1 cellular context compared by ENCODE assay signal in genomic region chr5:132010645-132011560, GRCh38.
TF ChIP-seq lines count a peak whose summit lies in the region.

No MANE protein-coding gene starts in this region.

TF ChIP-seq in GM12878, 131 proteins besides CTCF, POLR2A, EP300 and RAD21:
- TF ChIP-seq, protein P1, sequence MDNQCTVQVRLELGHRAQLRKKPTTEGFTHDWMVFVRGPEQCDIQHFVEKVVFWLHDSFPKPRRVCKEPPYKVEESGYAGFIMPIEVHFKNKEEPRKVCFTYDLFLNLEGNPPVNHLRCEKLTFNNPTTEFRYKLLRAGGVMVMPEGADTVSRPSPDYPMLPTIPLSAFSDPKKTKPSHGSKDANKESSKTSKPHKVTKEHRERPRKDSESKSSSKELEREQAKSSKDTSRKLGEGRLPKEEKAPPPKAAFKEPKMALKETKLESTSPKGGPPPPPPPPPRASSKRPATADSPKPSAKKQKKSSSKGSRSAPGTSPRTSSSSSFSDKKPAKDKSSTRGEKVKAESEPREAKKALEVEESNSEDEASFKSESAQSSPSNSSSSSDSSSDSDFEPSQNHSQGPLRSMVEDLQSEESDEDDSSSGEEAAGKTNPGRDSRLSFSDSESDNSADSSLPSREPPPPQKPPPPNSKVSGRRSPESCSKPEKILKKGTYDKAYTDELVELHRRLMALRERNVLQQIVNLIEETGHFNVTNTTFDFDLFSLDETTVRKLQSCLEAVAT (IDR thresholded peaks at IDR 0.05), result no peak
- TF ChIP-seq TBL1XR1 (IDR thresholded peaks at IDR 0.05; ENCODE audit: low read depth, low read length) (no peak), TCF12 (IDR thresholded peaks at IDR 0.05; ENCODE audit: low read depth, low read length) (no peak), SUZ12 (IDR thresholded peaks at IDR 0.05; ENCODE audit: unreplicated experiment) (peak; percentile 60), YBX1 (IDR thresholded peaks at IDR 0.05) (no peak), NFXL1 (IDR thresholded peaks at IDR 0.05; ENCODE audit: borderline replicate concordance) (no peak), EZH2 (IDR thresholded peaks at IDR 0.05; ENCODE audit: borderline replicate concordance, control insufficient read depth, low read depth, low read length) (0 out of 2 replicates have a peak, but pooled peaks have one; percentile 48)
- TF ChIP-seq, protein P2, sequence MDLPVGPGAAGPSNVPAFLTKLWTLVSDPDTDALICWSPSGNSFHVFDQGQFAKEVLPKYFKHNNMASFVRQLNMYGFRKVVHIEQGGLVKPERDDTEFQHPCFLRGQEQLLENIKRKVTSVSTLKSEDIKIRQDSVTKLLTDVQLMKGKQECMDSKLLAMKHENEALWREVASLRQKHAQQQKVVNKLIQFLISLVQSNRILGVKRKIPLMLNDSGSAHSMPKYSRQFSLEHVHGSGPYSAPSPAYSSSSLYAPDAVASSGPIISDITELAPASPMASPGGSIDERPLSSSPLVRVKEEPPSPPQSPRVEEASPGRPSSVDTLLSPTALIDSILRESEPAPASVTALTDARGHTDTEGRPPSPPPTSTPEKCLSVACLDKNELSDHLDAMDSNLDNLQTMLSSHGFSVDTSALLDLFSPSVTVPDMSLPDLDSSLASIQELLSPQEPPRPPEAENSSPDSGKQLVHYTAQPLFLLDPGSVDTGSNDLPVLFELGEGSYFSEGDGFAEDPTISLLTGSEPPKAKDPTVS (IDR thresholded peaks at IDR 0.05; ENCODE audit: low read depth, low read length), result no peak
- TF ChIP-seq, protein P3, sequence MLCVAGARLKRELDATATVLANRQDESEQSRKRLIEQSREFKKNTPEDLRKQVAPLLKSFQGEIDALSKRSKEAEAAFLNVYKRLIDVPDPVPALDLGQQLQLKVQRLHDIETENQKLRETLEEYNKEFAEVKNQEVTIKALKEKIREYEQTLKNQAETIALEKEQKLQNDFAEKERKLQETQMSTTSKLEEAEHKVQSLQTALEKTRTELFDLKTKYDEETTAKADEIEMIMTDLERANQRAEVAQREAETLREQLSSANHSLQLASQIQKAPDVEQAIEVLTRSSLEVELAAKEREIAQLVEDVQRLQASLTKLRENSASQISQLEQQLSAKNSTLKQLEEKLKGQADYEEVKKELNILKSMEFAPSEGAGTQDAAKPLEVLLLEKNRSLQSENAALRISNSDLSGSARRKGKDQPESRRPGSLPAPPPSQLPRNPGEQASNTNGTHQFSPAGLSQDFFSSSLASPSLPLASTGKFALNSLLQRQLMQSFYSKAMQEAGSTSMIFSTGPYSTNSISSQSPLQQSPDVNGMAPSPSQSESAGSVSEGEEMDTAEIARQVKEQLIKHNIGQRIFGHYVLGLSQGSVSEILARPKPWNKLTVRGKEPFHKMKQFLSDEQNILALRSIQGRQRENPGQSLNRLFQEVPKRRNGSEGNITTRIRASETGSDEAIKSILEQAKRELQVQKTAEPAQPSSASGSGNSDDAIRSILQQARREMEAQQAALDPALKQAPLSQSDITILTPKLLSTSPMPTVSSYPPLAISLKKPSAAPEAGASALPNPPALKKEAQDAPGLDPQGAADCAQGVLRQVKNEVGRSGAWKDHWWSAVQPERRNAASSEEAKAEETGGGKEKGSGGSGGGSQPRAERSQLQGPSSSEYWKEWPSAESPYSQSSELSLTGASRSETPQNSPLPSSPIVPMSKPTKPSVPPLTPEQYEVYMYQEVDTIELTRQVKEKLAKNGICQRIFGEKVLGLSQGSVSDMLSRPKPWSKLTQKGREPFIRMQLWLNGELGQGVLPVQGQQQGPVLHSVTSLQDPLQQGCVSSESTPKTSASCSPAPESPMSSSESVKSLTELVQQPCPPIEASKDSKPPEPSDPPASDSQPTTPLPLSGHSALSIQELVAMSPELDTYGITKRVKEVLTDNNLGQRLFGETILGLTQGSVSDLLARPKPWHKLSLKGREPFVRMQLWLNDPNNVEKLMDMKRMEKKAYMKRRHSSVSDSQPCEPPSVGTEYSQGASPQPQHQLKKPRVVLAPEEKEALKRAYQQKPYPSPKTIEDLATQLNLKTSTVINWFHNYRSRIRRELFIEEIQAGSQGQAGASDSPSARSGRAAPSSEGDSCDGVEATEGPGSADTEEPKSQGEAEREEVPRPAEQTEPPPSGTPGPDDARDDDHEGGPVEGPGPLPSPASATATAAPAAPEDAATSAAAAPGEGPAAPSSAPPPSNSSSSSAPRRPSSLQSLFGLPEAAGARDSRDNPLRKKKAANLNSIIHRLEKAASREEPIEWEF (IDR thresholded peaks at IDR 0.05; ENCODE audit: insufficient replicate concordance, low read depth, low read length), result no peak
- TF ChIP-seq, protein P4, sequence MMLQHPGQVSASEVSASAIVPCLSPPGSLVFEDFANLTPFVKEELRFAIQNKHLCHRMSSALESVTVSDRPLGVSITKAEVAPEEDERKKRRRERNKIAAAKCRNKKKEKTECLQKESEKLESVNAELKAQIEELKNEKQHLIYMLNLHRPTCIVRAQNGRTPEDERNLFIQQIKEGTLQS (IDR thresholded peaks at IDR 0.05; ENCODE audit: borderline replicate concordance, extremely low read depth, low read depth, low read length), result no peak
